Comparison of ENCODE assay signal across 8 cellular contexts in genomic region chr17:39573447-39574298, GRCh38. TPM values are rescaled to one million over a fixed set of nuclear protein-coding genes. Genes with fewer than 3 reads are reported as not detected.
DNase-seq lines count a peak whose midpoint lies in the region; ATAC-seq, FAIRE-seq and TF ChIP-seq lines count a peak whose summit lies in the region.

No MANE protein-coding gene starts in this region.

- no peak for FAIRE-seq in bronchial epithelial cell (lab: Jason Lieb, UNC)

- DNase-seq in DMS114 treated with DMSO at 0.1 percent for 48 hours (lab: John Stamatoyannopoulos, UW; ENCODE audit: unreplicated experiment) (peak; percentile 48), HT1080 (ENCODE audit: low read depth) (peak; percentile 60), SK-N-MC (ENCODE audit: low read depth, low spot score) (no peak), bronchial epithelial cell (ENCODE audit: low read depth) (peak; percentile 45), iPS-NIHi11 (ENCODE audit: low spot score) (peak; percentile 91), T-helper 9 cell (no peak)

- H3K27ac ChIP-seq in SK-N-MC, result no peak overlapping the region

- H3K9ac ChIP-seq in SK-N-MC (ENCODE audit: insufficient read length) (no peak overlapping the region), skeletal muscle satellite cell (ENCODE audit: low read depth, low read length) (peak overlapping the region; percentile 78)

- no peaks in the 10 kb centered on the region for H3K9me3 ChIP-seq in SK-N-MC (ENCODE audit: low read depth, low read length)
- H3K9me3 ChIP-seq in skeletal muscle satellite cell (replicated peaks; ENCODE audit: low read length), result no peaks in the 10 kb centered on the region

- H3K36me3 ChIP-seq in SK-N-MC (ENCODE audit: insufficient read depth, low read length), result peaks cover 5% of the 10 kb centered on the region; the same call in 1 of the 2 replicates
- H3K36me3 ChIP-seq in bronchial epithelial cell (ENCODE audit: control insufficient read depth, insufficient read depth, low read length), result peaks cover 2% of the 10 kb centered on the region
- peaks cover 7% of the 10 kb centered on the region for H3K36me3 ChIP-seq in skeletal muscle satellite cell (ENCODE audit: insufficient read depth, low read length)

- peaks cover 6% of the 10 kb centered on the region for H3K4me1 ChIP-seq in skeletal muscle satellite cell (ENCODE audit: control insufficient read depth, insufficient read depth, low read length)

- no peak for ATAC-seq in GM21360 (IDR thresholded peaks at IDR 0.05; ENCODE audit: unreplicated experiment)

- peaks cover 5% of the 10 kb centered on the region for H3K27me3 ChIP-seq in bronchial epithelial cell (ENCODE audit: control insufficient read depth, insufficient read depth, low read length)
- peaks cover 4% of the 10 kb centered on the region for H3K27me3 ChIP-seq in skeletal muscle satellite cell (ENCODE audit: control insufficient read depth, insufficient read depth, low read length)

- H3K4me3 ChIP-seq in SK-N-MC (peak overlapping the region; percentile 63), bronchial epithelial cell (ENCODE audit: low read depth, low read length) (peak overlapping the region; percentile 52), skeletal muscle satellite cell (ENCODE audit: low read length) (peak overlapping the region; percentile 82)

- peak overlapping the region; percentile 97 for H3K4me2 ChIP-seq in skeletal muscle satellite cell (ENCODE audit: low read length)

- no peak for TF ChIP-seq CTCF in bronchial epithelial cell (IDR thresholded peaks at IDR 0.05; ENCODE audit: insufficient read depth, low read length, severe bottlenecking)

RNA-seq across cellular contexts. Expression of gene NEUROD2, which starts 34.0 kb away (rescaled TPM):
- not detected in 2 replicates for total RNA-seq in HT1080 (2014; rRNA removed; shearing (Covaris generic))
- polyA plus RNA-seq in HT1080 (2015; cell fraction: cytosol; rRNA removed), result not detected in 2 replicates
- not detected in 2 replicates for polyA plus RNA-seq in HT1080 (2015; cell fraction: nucleus; rRNA removed)
- not detected in 2 replicates for total RNA-seq in bronchial epithelial cell
- total RNA-seq in skeletal muscle satellite cell (2012; rRNA removed), result not detected in 2 replicates

RNA-seq across cellular contexts. Expression of gene PPP1R1B, which starts 53.1 kb away (rescaled TPM):
- 0.30 TPM in 1 of 2 replicates, not detected in the other for total RNA-seq in HT1080 (2014; rRNA removed; shearing (Covaris generic))
- polyA plus RNA-seq in HT1080 (2015; cell fraction: cytosol; rRNA removed), result 0.12 and 0.14 TPM in 2 replicates
- 0.20 TPM in 1 of 2 replicates, not detected in the other for polyA plus RNA-seq in HT1080 (2015; cell fraction: nucleus; rRNA removed)
- total RNA-seq in bronchial epithelial cell, result not detected in 2 replicates
- total RNA-seq in skeletal muscle satellite cell (2012; rRNA removed), result 1.1 TPM in 1 of 2 replicates, not detected in the other

Comparison
In these comparisons a context has a peak if more than half of its experiments do, and no peak if none do; other contexts are left out.
1. DNase-seq: peak in DMS114 treated with DMSO at 0.1 percent for 48 hours (single experiment), HT1080 (single experiment), bronchial epithelial cell (single experiment) and iPS-NIHi11 (single experiment); none in SK-N-MC (single experiment) and T-helper 9 cell (single experiment).
2. Peak in every context shown above with its lines, with median percentiles within 50 percentile points of each other: H3K4me3 ChIP-seq.